23 cellular contexts compared by ENCODE assay signal in genomic region chr6:49866485-49866943, GRCh38. TPM values are rescaled to one million over a fixed set of nuclear protein-coding genes. Genes with fewer than 3 reads are reported as not detected.
DNase-seq lines count a peak whose midpoint lies in the region; ATAC-seq, FAIRE-seq and TF ChIP-seq lines count a peak whose summit lies in the region.
"Had no signal": no experiment of that assay in that cellular context is flagged by ENCODE, and none has a peak within 500 bp of the region (broad histone marks: within the 10 kb centered on the region; RNA-seq: fewer than 3 reads in every experiment).

A gene with protein sequence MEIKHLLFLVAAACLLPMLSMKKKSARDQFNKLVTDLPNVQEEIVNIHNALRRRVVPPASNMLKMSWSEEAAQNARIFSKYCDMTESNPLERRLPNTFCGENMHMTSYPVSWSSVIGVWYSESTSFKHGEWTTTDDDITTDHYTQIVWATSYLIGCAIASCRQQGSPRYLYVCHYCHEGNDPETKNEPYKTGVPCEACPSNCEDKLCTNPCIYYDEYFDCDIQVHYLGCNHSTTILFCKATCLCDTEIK (minus strand): TSS chr6:49866535. CDS start chr6:49857400, 9,135 bp downstream.

- no peaks in the 10 kb centered on the region for H3K27me3 ChIP-seq in K562 (ENCODE audit: control insufficient read depth in 2 of 2, insufficient read depth in 2 of 2, low read length in 2 of 2)
- H3K27me3 ChIP-seq in mesendoderm (ENCODE audit: insufficient read depth, low read length, poor library complexity) = no peaks in the 10 kb centered on the region
- no peaks in the 10 kb centered on the region for H3K27me3 ChIP-seq in CD4-positive, alpha-beta memory T cell (ENCODE audit: insufficient read depth, low read length)
- no peaks in the 10 kb centered on the region for H3K27me3 ChIP-seq in upper lobe of left lung
- H3K27me3 ChIP-seq: BE2C; BLaER1 treated with 17β-estradiol and CSF1 and Interleukin-3, amounts not matched to agents 10 nM and 100 nM had no signal

- peaks cover 0 to 8% (median 5%) of the 10 kb centered on the region in 8 donors for H3K9me3 Mint-ChIP-seq in CD4-positive, alpha-beta memory T cell

- no peaks in the 10 kb centered on the region for H3K79me1 ChIP-seq in mesendoderm (ENCODE audit: low read length)

- no peaks in the 10 kb centered on the region for H3K27me3 Mint-ChIP-seq in CD4-positive, alpha-beta memory T cell
- H3K27me3 Mint-ChIP-seq: CD4-positive, alpha-beta T cell had no signal

- no peak within 1 kb of the TSS for H3K27ac Mint-ChIP-seq in CD4-positive, alpha-beta memory T cell
- H3K27ac Mint-ChIP-seq: CD14-positive monocyte; CD4-positive, alpha-beta T cell; H9 had no signal

- H3K4me3 ChIP-seq in K562 (no peak within 1 kb of the TSS), mesendoderm (ENCODE audit: low read length) (no peak within 1 kb of the TSS), upper lobe of left lung (no peak within 1 kb of the TSS)
- no peak within 1 kb of the TSS for H3K4me3 ChIP-seq in CD4-positive, alpha-beta memory T cell (ENCODE audit: low read length in 2 of 2)
- H3K4me3 ChIP-seq: A549; BLaER1 treated with 17β-estradiol and CSF1 and Interleukin-3, amounts not matched to agents 10 nM and 100 nM; GM23248 had no signal

- no peak for TF ChIP-seq RAD21 in K562 (CRISPR knock-in tag; conservative IDR thresholded peaks at IDR 0.05 in 1 of 2, IDR thresholded peaks at IDR 0.05 in 1 of 2)

- ATAC-seq in K562 (peak; percentile 64), upper lobe of left lung (ENCODE audit: low FRiP score in 2 of 2) (no peak)
- ATAC-seq: A549, HCT116 had no signal

- H3K4me2 ChIP-seq in K562 (ENCODE audit: insufficient read depth, low read length) = 0 out of 2 replicates have a peak within 1 kb of the TSS, but pooled peaks have one; percentile 4
- H3K4me2 ChIP-seq in mesendoderm (ENCODE audit: low read length) = no peak within 1 kb of the TSS
- H3K4me2 ChIP-seq: A549; BLaER1 treated with 17β-estradiol and CSF1 and Interleukin-3, amounts not matched to agents 10 nM and 100 nM had no signal

- H4K20me1 ChIP-seq in K562 (replicated peaks; ENCODE audit: control insufficient read depth, insufficient read depth, low read length) = no peaks in the 10 kb centered on the region
- H4K20me1 ChIP-seq: BLaER1 treated with 17β-estradiol and CSF1 and Interleukin-3, amounts not matched to agents 10 nM and 100 nM had no signal

- H3K9me1 ChIP-seq in K562 (ENCODE audit: control insufficient read depth, insufficient read depth, low read length) = no peaks in the 10 kb centered on the region

- no peak within 1 kb of the TSS for H2AK5ac ChIP-seq in mesendoderm (ENCODE audit: low read length)

- in situ Hi-C loops in K562 (cut with MboI) = no loop called here

- TF ChIP-seq CTCF in K562 (IDR thresholded peaks at IDR 0.05 in 2 of 3, conservative IDR thresholded peaks at IDR 0.05 in 1 of 3; ENCODE audit: insufficient read depth in 2 of 3, low read depth in 1 of 3, low read length in 3 of 3) (no peak), upper lobe of left lung (IDR thresholded peaks at IDR 0.05) (no peak)

- no peaks in the 10 kb centered on the region for H3K36me3 Mint-ChIP-seq in CD4-positive, alpha-beta memory T cell
- H3K36me3 Mint-ChIP-seq: CD14-positive monocyte had no signal

- no peak within 1 kb of the TSS for H2BK5ac ChIP-seq in mesendoderm (ENCODE audit: low read length)

- no peak within 1 kb of the TSS for H2BK120ac ChIP-seq in mesendoderm (ENCODE audit: low read depth, low read length)

- H2BK15ac ChIP-seq in mesendoderm (replicated peaks; ENCODE audit: low read depth) = no peak within 1 kb of the TSS

- DNase-seq in OCI-M1 (lab: John Stamatoyannopoulos, UW) (peak; percentile 40), K562 (ENCODE audit: extremely low read depth in 1 of 4, low spot score in 3 of 4) (peak in 1 of 4 experiments; percentile 39), mesendoderm (peak; percentile 56), upper lobe of left lung (no peak)
- no peak for DNase-seq in CD4-positive, alpha-beta memory T cell
- DNase-seq in activated effector memory CD4-positive, alpha-beta T cell treated with Interleukin-2 at 50 U/mL for 16 hours = no peak
- DNase-seq: 8988T; ACHN; AML-193; BE2C; Caco-2; CD4-positive, alpha-beta T cell; DMS153; DND-41; GM23248; H9 had no signal

- no peak within 1 kb of the TSS for H3K23ac ChIP-seq in mesendoderm (ENCODE audit: low read length)

- H3K79me2 ChIP-seq in K562 (ENCODE audit: control insufficient read depth, insufficient read depth, low read length) = no peaks in the 10 kb centered on the region
- no peaks in the 10 kb centered on the region for H3K79me2 ChIP-seq in mesendoderm (ENCODE audit: control insufficient read depth, insufficient read depth, low read length)

- no peak within 1 kb of the TSS for H4K5ac ChIP-seq in mesendoderm (ENCODE audit: low read length)

- H3K4ac ChIP-seq in mesendoderm (ENCODE audit: low read depth, low read length) = no peak within 1 kb of the TSS

- no peak within 1 kb of the TSS for H3K18ac ChIP-seq in mesendoderm (ENCODE audit: low read length)

- H3K4me3 Mint-ChIP-seq in CD4-positive, alpha-beta memory T cell = no peak within 1 kb of the TSS
- H3K4me3 Mint-ChIP-seq: CD14-positive monocyte; CD4-positive, alpha-beta T cell; H9 had no signal

- H4K8ac ChIP-seq in mesendoderm (ENCODE audit: low read depth, low read length) = no peak within 1 kb of the TSS

- BruUV-seq in K562 (replicated peaks; lab: Mats Ljungman, UMichigan) = no TSS peak

- TF ChIP-seq POLR2A in K562 (conservative IDR thresholded peaks at IDR 0.05) = no peak
- no peak for TF ChIP-seq POLR2A in upper lobe of left lung (IDR thresholded peaks at IDR 0.05)

- CTCF ChIA-PET in K562 (lab: Yijun Ruan, JAX; ENCODE audit: low intra/inter-chr PET ratio) = no interaction called here
- CTCF ChIA-PET in CD4-positive, alpha-beta memory T cell (lab: Charles Lee; ENCODE audit: partially characterized antibody) = no interaction called here

- H3K56ac ChIP-seq in mesendoderm (ENCODE audit: low read length) = no peak within 1 kb of the TSS

- H3K9ac ChIP-seq in K562 (ENCODE audit: insufficient read depth in 1 of 2, low read depth in 2 of 2, low read length in 2 of 2) = no peak within 1 kb of the TSS
- H3K9ac ChIP-seq in mesendoderm (ENCODE audit: low read length) = no peak within 1 kb of the TSS
- H3K9ac ChIP-seq: BLaER1 treated with 17β-estradiol and CSF1 and Interleukin-3, amounts not matched to agents 10 nM and 100 nM; GM23248 had no signal

- H3K36me3 ChIP-seq in K562 (ENCODE audit: control insufficient read depth, insufficient read depth, low read length) (no peaks in the 10 kb centered on the region), mesendoderm (ENCODE audit: control insufficient read depth, insufficient read depth, low read length) (no peaks in the 10 kb centered on the region), upper lobe of left lung (no peaks in the 10 kb centered on the region)
- H3K36me3 ChIP-seq in CD4-positive, alpha-beta memory T cell (ENCODE audit: insufficient read depth, low read length) = no peaks in the 10 kb centered on the region
- H3K36me3 ChIP-seq: BE2C; BLaER1 treated with 17β-estradiol and CSF1 and Interleukin-3, amounts not matched to agents 10 nM and 100 nM had no signal

- H2AFZ ChIP-seq in K562 (ENCODE audit: low read depth, low read length) = peak within 1 kb of the TSS; percentile 29
- H2AFZ ChIP-seq: GM23248 had no signal

- H3K9me3 ChIP-seq in K562 (replicated peaks; ENCODE audit: control insufficient read depth, insufficient read depth, low read depth, low read length) (peaks cover 3% of the 10 kb centered on the region; the same call in 1 of the 2 replicates), upper lobe of left lung (no peaks in the 10 kb centered on the region)
- H3K9me3 ChIP-seq in CD4-positive, alpha-beta memory T cell (ENCODE audit: control insufficient read depth in 1 of 2, low read length in 2 of 2) = no peaks in the 10 kb centered on the region
- H3K9me3 ChIP-seq: A549; BE2C; BLaER1 treated with 17β-estradiol and CSF1 and Interleukin-3, amounts not matched to agents 10 nM and 100 nM; Caco-2 had no signal

- intact Hi-C loops in K562 (cut with micrococcal nuclease) = no loop called here
- intact Hi-C loops in CD4-positive, alpha-beta memory T cell (cut with micrococcal nuclease) = no loop called here

- FAIRE-seq in K562 (lab: Jason Lieb, UNC) = no peak
- FAIRE-seq: A549, G401.6, GM12892 had no signal

- WGBS in K562 (ENCODE audit: insufficient coverage, low coverage, missing lambda C conversion rate) = 9% methylated on average over 1 of the region's 1 CpG
- WGBS in mesendoderm (ENCODE audit: extremely low coverage, insufficient coverage, low lambda C conversion rate) = no CpG with 5 or more reads among the region's 1 CpG
- WGBS in upper lobe of left lung, 2 donors = 88 to 100% methylated on average over 1 of the region's 1 CpG

- TF ChIP-seq EP300 in K562 (IDR thresholded peaks at IDR 0.05; ENCODE audit: low read length) (peak; percentile 69), upper lobe of left lung (IDR thresholded peaks at IDR 0.05) (no peak)

- POLR2A ChIA-PET in K562 (lab: Yijun Ruan, JAX) = no interaction called here
- POLR2A ChIA-PET in CD4-positive, alpha-beta memory T cell (lab: Charles Lee; ENCODE audit: partially characterized antibody) = no interaction called here

- H3K27ac ChIP-seq in K562 (ENCODE audit: extremely low read depth, low read depth, low read length) = no peak within 1 kb of the TSS; the same call in 1 of the 3 replicates
- no peak within 1 kb of the TSS for H3K27ac ChIP-seq in mesendoderm (ENCODE audit: low read depth, low read length)
- no peak within 1 kb of the TSS for H3K27ac ChIP-seq in CD4-positive, alpha-beta memory T cell (ENCODE audit: low read depth, low read length)
- H3K27ac ChIP-seq in upper lobe of left lung = no peak within 1 kb of the TSS
- H3K27ac ChIP-seq: A549; BLaER1 treated with 17β-estradiol and CSF1 and Interleukin-3, amounts not matched to agents 10 nM and 100 nM; GM23248 had no signal

- H3K4me1 ChIP-seq in K562 (replicated peaks in 1 of 2; ENCODE audit: control insufficient read depth in 2 of 2, insufficient read depth in 2 of 2, low read length in 2 of 2) = peaks cover 5 to 14% of the 10 kb centered on the region in 2 experiments; a peak in 3 of 5 replicates
- H3K4me1 ChIP-seq in mesendoderm (ENCODE audit: control insufficient read depth, low read depth, low read length) = no peaks in the 10 kb centered on the region
- no peaks in the 10 kb centered on the region for H3K4me1 ChIP-seq in CD4-positive, alpha-beta memory T cell (ENCODE audit: insufficient read depth, low read length)
- H3K4me1 ChIP-seq in upper lobe of left lung = no peaks in the 10 kb centered on the region
- H3K4me1 ChIP-seq: A549; BE2C; BLaER1 treated with 17β-estradiol and CSF1 and Interleukin-3, amounts not matched to agents 10 nM and 100 nM had no signal

- no peaks in the 10 kb centered on the region for H3K4me1 Mint-ChIP-seq in CD4-positive, alpha-beta memory T cell
- H3K4me1 Mint-ChIP-seq: CD14-positive monocyte, H9 had no signal

RNA-seq across cellular contexts. Expression of the gene that starts here (rescaled TPM):
- total RNA-seq in K562 (2011; cell fraction: chromatin; rRNA removed; ENCODE audit: low replicate concordance) = not detected in 2 replicates
- total RNA-seq in K562 (2011; cell fraction: nucleolus; rRNA removed) = not detected in 2 replicates
- total RNA-seq in K562 (2011; cell fraction: nucleoplasm; rRNA removed) = not detected in 2 replicates
- total RNA-seq in K562 (2014; rRNA removed) (not detected in 2 replicates), K562 (2014; rRNA removed; fragmentation: Illumina TruSeq; extraction: Trizol) (not detected in 2 replicates), K562 (2015; rRNA removed; fragmentation: Illumina TruSeq; extraction: Trizol) (not detected in 2 replicates), K562 (2021) (not detected in 2 replicates), upper lobe of left lung (not detected)
- polyA plus RNA-seq in K562 (2011; rRNA removed) (not detected in 2 replicates), K562 (2014; fragmentation: Illumina TruSeq; extraction: Trizol) (not detected in 2 replicates), K562 (2014; fragmentation: Nextera tagmentation; extraction: Ambion mirVana) (not detected), K562 (2014; rRNA removed) (not detected in 2 replicates)
- polyA plus RNA-seq in K562 (2011; cell fraction: cytosol; rRNA removed) = not detected in 2 replicates
- not detected in 2 replicates for polyA plus RNA-seq in K562 (2011; cell fraction: nucleus; rRNA removed)
- not detected in 2 replicates for polyA plus RNA-seq in K562 (2012)
- polyA minus RNA-seq in K562 (2011; rRNA and poly(A)+ RNA removed) = not detected in 2 replicates
- polyA minus RNA-seq in K562 (2011; cell fraction: cytosol; rRNA and poly(A)+ RNA removed) = not detected in 2 replicates
- not detected in 2 replicates for polyA minus RNA-seq in K562 (2011; cell fraction: nucleus; rRNA and poly(A)+ RNA removed)
- polyA plus RNA-seq in mesendoderm (2013, experiment 1 of 2) = not detected
- polyA plus RNA-seq in mesendoderm (2013, experiment 2 of 2) = not detected
- not detected for total RNA-seq in CD4-positive, alpha-beta memory T cell
- not detected for polyA plus RNA-seq in CD4-positive, alpha-beta memory T cell
- total RNA-seq: Caco-2; CD4-positive, alpha-beta T cell; GM23248; H4; H9 had no signal
- polyA plus RNA-seq: A549, CD14-positive monocyte, GM23248 had no signal

Comparison
In these comparisons a context has a peak if more than half of its experiments do, and no peak if none do; other contexts are left out.
1. Peak in ATAC-seq and H3K4me2 ChIP-seq in K562; RNA of the gene not detected or under 1 TPM.
2. DNase-seq: peak in OCI-M1 (single experiment) and mesendoderm (single experiment); none in CD4-positive, alpha-beta memory T cell (0 of 5), activated effector memory CD4-positive, alpha-beta T cell treated with Interleukin-2 at 50 U/mL for 16 hours (single experiment) and upper lobe of left lung (0 of 2).